In the genomic region with DNA sequence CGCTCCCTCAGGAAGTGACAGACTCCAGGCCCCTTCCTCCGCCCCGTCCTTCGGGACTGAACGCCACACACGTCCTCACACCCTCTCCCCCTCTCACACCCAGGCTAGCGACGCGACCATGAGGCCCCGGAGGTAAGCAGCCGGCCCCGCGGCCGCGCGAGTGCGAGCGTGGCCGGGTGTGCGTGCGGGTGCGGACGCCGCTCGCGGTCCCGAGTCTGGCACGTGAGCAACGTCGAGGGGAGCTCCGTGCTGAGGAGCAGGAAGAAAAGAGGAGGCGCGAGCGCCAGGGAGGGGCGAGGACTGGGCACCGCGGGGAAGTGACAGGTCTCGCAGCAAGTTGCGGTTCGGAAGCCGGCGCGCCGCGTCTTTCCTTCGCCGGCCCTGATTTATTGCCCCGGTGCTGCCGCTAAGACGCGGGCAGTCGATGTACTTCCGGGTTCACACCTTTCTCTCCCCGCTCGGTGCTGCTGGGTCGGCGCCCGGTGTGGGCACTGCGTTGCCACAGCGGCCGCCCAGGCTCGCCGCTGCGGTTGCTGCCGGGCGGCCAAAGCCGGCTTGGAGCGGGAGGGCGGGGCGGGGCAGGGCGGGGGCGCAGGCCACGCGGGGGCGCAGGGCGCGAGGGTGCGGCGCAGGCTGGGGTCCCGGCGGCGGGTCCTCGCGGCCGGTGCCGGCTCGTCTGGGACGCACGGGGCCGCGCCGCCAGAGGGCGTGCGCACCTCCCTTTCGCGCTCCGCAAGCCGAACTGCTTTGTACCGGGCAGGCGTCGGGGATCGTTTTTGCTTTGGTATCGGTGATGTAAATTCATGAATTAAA, we compare ENCODE assay signal across 9 cellular contexts. TPM values are rescaled to one million over a fixed set of nuclear protein-coding genes. Genes with fewer than 3 reads are reported as not detected.
DNase-seq lines count a peak whose midpoint lies in the region; ATAC-seq, FAIRE-seq and TF ChIP-seq lines count a peak whose summit lies in the region.
"Had no signal": no experiment of that assay in that cellular context is flagged by ENCODE, and none has a peak within 500 bp of the region (broad histone marks: within the 10 kb centered on the region; RNA-seq: fewer than 3 reads in every experiment).

No MANE protein-coding gene starts in this region.

- H3K9me3 ChIP-seq in pancreas: no peaks in the 10 kb centered on the region

- WGBS in pancreas, 2 donors: 4 to 5% methylated on average over 72 to 103 of the region's 103 CpGs

- peaks cover 4 to 32% (median 13%) of the 10 kb centered on the region in 4 donors for H3K27me3 ChIP-seq in pancreas
- H3K27me3 ChIP-seq: BLaER1 treated with 17β-estradiol and CSF1 and Interleukin-3, amounts not matched to agents 10 nM and 100 nM had no signal

- H3K4me1 ChIP-seq in pancreas: no peaks in the 10 kb centered on the region
- H3K4me1 ChIP-seq: BLaER1 treated with 17β-estradiol and CSF1 and Interleukin-3, amounts not matched to agents 10 nM and 100 nM had no signal

- intact Hi-C loops in activated T-helper 2 cell treated with anti-CD3 and anti-CD28 coated beads, Interferon-gamma antibody, Interleukin-2, Interleukin-4, amounts not matched to agents 10 μg/mL and 5 μg/mL and 100 μg/mL, durations not matched to agents 14 hours and 24 hours and 36 hours (cut with micrococcal nuclease): loop anchor here (5.0 kb wide), 2 partner anchors 136 to 149 kb away; no protein-coding TSS in a partner anchor
- intact Hi-C loops in pancreas (cut with DNase I): no loop called here

- DNase-seq in NCI-H345 (lab: John Stamatoyannopoulos, UW) (peak; percentile 31), NCI-H345 treated with DMSO at 0.1 percent for 48 hours (lab: John Stamatoyannopoulos, UW; ENCODE audit: unreplicated experiment) (no peak), HPDE6-E6E7 (ENCODE audit: extremely low spot score) (peak; percentile 8), glutamatergic neuron (peak; percentile 88), pancreas (peak in 4 of 6 donors; percentile 3 to 66 (median 36)), DMS153 (lab: John Stamatoyannopoulos, UW) (no peak), NK-92 (lab: John Stamatoyannopoulos, UW; ENCODE audit: unreplicated experiment) (no peak)
- DNase-seq in activated T-helper 2 cell treated with anti-CD3 and anti-CD28 coated beads, Interferon-gamma antibody, Interleukin-2, Interleukin-4, amounts not matched to agents 10 μg/mL and 5 μg/mL and 100 μg/mL, durations not matched to agents 14 hours and 24 hours and 36 hours (ENCODE audit: low spot score): peak; percentile 24

- H3K36me3 ChIP-seq in pancreas: no peaks in the 10 kb centered on the region
- H3K36me3 ChIP-seq: BLaER1 treated with 17β-estradiol and CSF1 and Interleukin-3, amounts not matched to agents 10 nM and 100 nM had no signal

- H3K4me1 Mint-ChIP-seq in activated T-helper 2 cell treated with anti-CD3 and anti-CD28 coated beads, Interferon-gamma antibody, Interleukin-2, Interleukin-4, amounts not matched to agents 10 μg/mL and 5 μg/mL and 100 μg/mL, durations not matched to agents 14 hours and 24 hours and 36 hours (ENCODE audit: low read depth): peaks cover 3% of the 10 kb centered on the region
- peaks cover 16% of the 10 kb centered on the region for H3K4me1 Mint-ChIP-seq in glutamatergic neuron (ENCODE audit: low read depth, unreplicated experiment)

- H3K27ac Mint-ChIP-seq in activated T-helper 2 cell treated with anti-CD3 and anti-CD28 coated beads, Interferon-gamma antibody, Interleukin-2, Interleukin-4, amounts not matched to agents 10 μg/mL and 5 μg/mL and 100 μg/mL, durations not matched to agents 14 hours and 24 hours and 36 hours: no peak overlapping the region
- peak overlapping the region; percentile 99 for H3K27ac Mint-ChIP-seq in glutamatergic neuron (ENCODE audit: unreplicated experiment)

- peaks cover 37% of the 10 kb centered on the region for H3K27me3 Mint-ChIP-seq in activated T-helper 2 cell treated with anti-CD3 and anti-CD28 coated beads, Interferon-gamma antibody, Interleukin-2, Interleukin-4, amounts not matched to agents 10 μg/mL and 5 μg/mL and 100 μg/mL, durations not matched to agents 14 hours and 24 hours and 36 hours (ENCODE audit: low read depth)
- H3K27me3 Mint-ChIP-seq in glutamatergic neuron (ENCODE audit: unreplicated experiment): peaks cover 16% of the 10 kb centered on the region

- peak; percentile 75 for TF ChIP-seq CTCF in glutamatergic neuron (IDR thresholded peaks at IDR 0.05; ENCODE audit: partially characterized antibody, unreplicated experiment)
- TF ChIP-seq CTCF in pancreas (IDR thresholded peaks at IDR 0.05): no peak

- FAIRE-seq in pancreas (lab: Jason Lieb, UNC): no peak

- H3K4me3 ChIP-seq in pancreas: peak overlapping the region in 1 of 4 donors; percentile 40
- H3K4me3 ChIP-seq: BLaER1 treated with 17β-estradiol and CSF1 and Interleukin-3, amounts not matched to agents 10 nM and 100 nM had no signal

- ATAC-seq in pancreas: peak in 3 of 4 donors; percentile 51 to 82 (median 58)

- H3K4me3 Mint-ChIP-seq in activated T-helper 2 cell treated with anti-CD3 and anti-CD28 coated beads, Interferon-gamma antibody, Interleukin-2, Interleukin-4, amounts not matched to agents 10 μg/mL and 5 μg/mL and 100 μg/mL, durations not matched to agents 14 hours and 24 hours and 36 hours (ENCODE audit: low read depth): peak overlapping the region; percentile 57
- peak overlapping the region; percentile 94 for H3K4me3 Mint-ChIP-seq in glutamatergic neuron (ENCODE audit: unreplicated experiment)

- H3K27ac ChIP-seq in pancreas: no peak overlapping the region
- H3K27ac ChIP-seq: BLaER1 treated with 17β-estradiol and CSF1 and Interleukin-3, amounts not matched to agents 10 nM and 100 nM had no signal

- H3K36me3 Mint-ChIP-seq in activated T-helper 2 cell treated with anti-CD3 and anti-CD28 coated beads, Interferon-gamma antibody, Interleukin-2, Interleukin-4, amounts not matched to agents 10 μg/mL and 5 μg/mL and 100 μg/mL, durations not matched to agents 14 hours and 24 hours and 36 hours (ENCODE audit: low read depth): peaks cover 9% of the 10 kb centered on the region
- peaks cover 8% of the 10 kb centered on the region for H3K36me3 Mint-ChIP-seq in glutamatergic neuron (ENCODE audit: unreplicated experiment)

- H3K9me3 Mint-ChIP-seq in activated T-helper 2 cell treated with anti-CD3 and anti-CD28 coated beads, Interferon-gamma antibody, Interleukin-2, Interleukin-4, amounts not matched to agents 10 μg/mL and 5 μg/mL and 100 μg/mL, durations not matched to agents 14 hours and 24 hours and 36 hours: no peaks in the 10 kb centered on the region
- peaks cover 13% of the 10 kb centered on the region for H3K9me3 Mint-ChIP-seq in glutamatergic neuron (ENCODE audit: unreplicated experiment)

RNA-seq across cellular contexts. Expression of a gene that starts 15.8 kb away (rescaled TPM):
- 0.05 TPM in 2 replicates for total RNA-seq in activated T-helper 2 cell treated with anti-CD3 and anti-CD28 coated beads, Interferon-gamma antibody, Interleukin-2, Interleukin-4, amounts not matched to agents 10 μg/mL and 5 μg/mL and 100 μg/mL, durations not matched to agents 14 hours and 24 hours and 36 hours
- total RNA-seq in glutamatergic neuron (ENCODE audit: unreplicated experiment) (105 TPM), pancreas (under 1 TPM in 1 of 6 donors, not detected in 5; 0.22 TPM)
- polyA plus RNA-seq in pancreas: not detected

Comparison
In these comparisons a context has a peak if more than half of its experiments do, and no peak if none do; other contexts are left out.
1. DNase-seq: peak in NCI-H345 (single experiment), HPDE6-E6E7 (single experiment), activated T-helper 2 cell treated with anti-CD3 and anti-CD28 coated beads, Interferon-gamma antibody, Interleukin-2, Interleukin-4, amounts not matched to agents 10 μg/mL and 5 μg/mL and 100 μg/mL, durations not matched to agents 14 hours and 24 hours and 36 hours (single experiment), glutamatergic neuron (single experiment) and pancreas (4 of 6); none in NCI-H345 treated with DMSO at 0.1 percent for 48 hours (single experiment), DMS153 (single experiment) and NK-92 (single experiment).
2. RNA of a gene that starts 15.8 kb away (total RNA-seq): 105 TPM in glutamatergic neuron (single experiment); 0.05 TPM in activated T-helper 2 cell treated with anti-CD3 and anti-CD28 coated beads, Interferon-gamma antibody, Interleukin-2, Interleukin-4, amounts not matched to agents 10 μg/mL and 5 μg/mL and 100 μg/mL, durations not matched to agents 14 hours and 24 hours and 36 hours and 0.22 TPM in pancreas; every median in the first group is over 10 times any median in the second.